1 cellular context compared by ENCODE assay signal in genomic region chr9:122092611-122093506, GRCh38.
TF ChIP-seq lines count a peak whose summit lies in the region.

TSS of gene TTLL11 (minus strand) at chr9:122093308. CDS start at chr9:122093148, 160 bp downstream.

TF ChIP-seq in HepG2, 621 proteins besides CTCF, POLR2A, EP300 and RAD21 (continued from another document and continues in another):
- TF ChIP-seq DZIP1 (CRISPR knock-in tag; IDR thresholded peaks at IDR 0.05) (no peak), ZNF781 (CRISPR knock-in tag; IDR thresholded peaks at IDR 0.05; ENCODE audit: borderline replicate concordance, not compliant biosample characterization) (no peak), BRF2 (CRISPR knock-in tag; IDR thresholded peaks at IDR 0.05) (peak; percentile 89), THAP11 (CRISPR knock-in tag; IDR thresholded peaks at IDR 0.05) (peak; percentile 92), FOXK2 (IDR thresholded peaks at IDR 0.05) (no peak), ATAD3A (CRISPR knock-in tag; IDR thresholded peaks at IDR 0.05) (no peak), ZBTB46 (CRISPR knock-in tag; IDR thresholded peaks at IDR 0.05; ENCODE audit: borderline replicate concordance) (no peak), RARG (CRISPR knock-in tag; IDR thresholded peaks at IDR 0.05; ENCODE audit: low read depth) (no peak), ZNF761 (CRISPR knock-in tag; conservative IDR thresholded peaks at IDR 0.05) (no peak), MTF1 (CRISPR knock-in tag; IDR thresholded peaks at IDR 0.05) (no peak), MTA1 (CRISPR knock-in tag; IDR thresholded peaks at IDR 0.05; ENCODE audit: borderline replicate concordance) (peak; percentile 70; the same call in 1 of the 2 replicates), ZNF878 (CRISPR knock-in tag; IDR thresholded peaks at IDR 0.05) (no peak), TFDP1 (CRISPR knock-in tag; IDR thresholded peaks at IDR 0.05; ENCODE audit: borderline replicate concordance) (peak; percentile 57; the same call in 1 of the 2 replicates), KLF6 (CRISPR knock-in tag; IDR thresholded peaks at IDR 0.05) (no peak), FUBP1 (CRISPR knock-in tag; IDR thresholded peaks at IDR 0.05; ENCODE audit: borderline replicate concordance) (no peak), MAZ (IDR thresholded peaks at IDR 0.05; ENCODE audit: borderline replicate concordance, low read depth, low read length) (no peak), MAZ (CRISPR knock-in tag; IDR thresholded peaks at IDR 0.05; ENCODE audit: low read depth) (peak; percentile 66), ZNF619 (CRISPR knock-in tag; IDR thresholded peaks at IDR 0.05) (no peak), ZNF350 (CRISPR knock-in tag; IDR thresholded peaks at IDR 0.05; ENCODE audit: borderline replicate concordance, low read depth) (peak; percentile 40; the same call in 1 of the 2 replicates), HOXA9 (CRISPR knock-in tag; IDR thresholded peaks at IDR 0.05; ENCODE audit: borderline replicate concordance) (0 out of 2 replicates have a peak, but pooled peaks have one; percentile 34), PAX8 (CRISPR knock-in tag; IDR thresholded peaks at IDR 0.05; ENCODE audit: borderline replicate concordance) (peak; percentile 61; the same call in 1 of the 2 replicates), NFE2L2 (IDR thresholded peaks at IDR 0.05; ENCODE audit: low read length) (no peak), NFRKB (IDR thresholded peaks at IDR 0.05) (no peak), NFYB (CRISPR knock-in tag; IDR thresholded peaks at IDR 0.05) (peak; percentile 96), ZNF460 (CRISPR knock-in tag; IDR thresholded peaks at IDR 0.05; ENCODE audit: borderline replicate concordance) (no peak), MXD3 (CRISPR knock-in tag; IDR thresholded peaks at IDR 0.05) (peak; percentile 49), ETV6 (CRISPR knock-in tag; conservative IDR thresholded peaks at IDR 0.05) (no peak), MATR3 (CRISPR knock-in tag; IDR thresholded peaks at IDR 0.05) (no peak), KIAA2018 (CRISPR knock-in tag; IDR thresholded peaks at IDR 0.05; ENCODE audit: borderline replicate concordance) (0 out of 2 replicates have a peak, but pooled peaks have one; percentile 45), TRIM22 (IDR thresholded peaks at IDR 0.05) (no peak), KDM4B (CRISPR knock-in tag; IDR thresholded peaks at IDR 0.05) (0 out of 2 replicates have a peak, but pooled peaks have one; percentile 24), ZNF546 (CRISPR knock-in tag; conservative IDR thresholded peaks at IDR 0.05) (peak; percentile 88), MEIS2 (CRISPR knock-in tag; IDR thresholded peaks at IDR 0.05) (peak; percentile 97), ESRRA (CRISPR knock-in tag; IDR thresholded peaks at IDR 0.05; ENCODE audit: low read depth) (no peak), ZBTB10 (CRISPR knock-in tag; IDR thresholded peaks at IDR 0.05; ENCODE audit: borderline replicate concordance) (0 out of 2 replicates have a peak, but pooled peaks have one; percentile 21), PCBP2 (optimal IDR thresholded peaks at IDR 0.05; ENCODE audit: low read depth, low read length, poor library complexity, severe bottlenecking) (no peak)
